Comparison of ENCODE assay signal across 17 cellular contexts in the genomic region with DNA sequence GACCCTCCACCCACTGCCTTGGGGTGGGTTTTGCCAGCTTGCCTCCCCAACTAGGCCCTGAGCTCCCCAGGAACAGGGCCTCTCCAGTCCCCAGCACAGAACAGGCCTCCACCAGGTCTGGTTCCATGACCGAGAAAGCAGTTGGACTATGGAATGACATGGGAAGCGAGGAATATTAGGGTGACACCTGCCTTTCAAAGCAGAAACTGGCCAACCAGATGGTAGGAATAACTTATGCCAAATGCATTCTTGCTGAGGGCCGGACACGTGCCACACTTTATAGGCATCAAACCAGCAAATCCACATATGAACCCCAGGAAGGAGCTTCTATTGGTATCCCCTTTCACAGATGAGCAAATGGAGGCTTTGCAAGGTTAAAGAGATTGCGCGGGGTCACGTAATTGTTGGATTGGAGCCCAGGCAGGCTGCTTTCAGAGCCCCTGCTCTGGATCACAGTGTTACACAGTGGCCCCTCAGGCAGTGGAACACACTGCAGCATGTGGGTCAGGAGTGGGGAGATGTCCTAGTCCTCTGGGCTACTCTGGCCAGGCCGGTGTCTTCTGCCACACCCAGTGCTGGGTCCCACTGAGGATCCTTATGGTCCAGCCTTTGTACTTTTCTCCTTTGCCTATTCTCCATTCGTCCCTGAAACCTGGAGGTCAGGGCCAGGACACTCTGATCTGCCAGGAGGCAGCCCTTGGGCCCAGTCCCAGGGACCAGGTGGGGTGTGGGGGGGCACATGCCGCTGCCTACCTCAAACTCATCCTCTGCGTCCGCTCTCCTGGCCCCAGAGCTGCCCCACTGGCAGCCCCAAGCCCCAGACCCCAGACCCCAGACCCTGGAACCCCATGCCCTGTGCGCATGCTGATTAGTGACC. TPM values are rescaled to one million over a fixed set of nuclear protein-coding genes. Genes with fewer than 3 reads are reported as not detected.
"Had no signal": no experiment of that assay in that cellular context is flagged by ENCODE, and none has a peak within 500 bp of the region (broad histone marks: within the 10 kb centered on the region; RNA-seq: fewer than 3 reads in every experiment).

No MANE protein-coding gene starts in this region.

- H3K4me3 Mint-ChIP-seq: activated B cell treated with CpG ODN at 0.5 μM for 24 hours; activated CD8-positive, alpha-beta T cell treated with anti-CD3 and anti-CD28 coated beads for 36 hours; activated naive CD8-positive, alpha-beta T cell treated with anti-CD3 and anti-CD28 coated beads, Interleukin-2, amount 10 ng/mL, durations not matched to agents 7 days and 5 days; activated T-helper 17 cell treated with anti-CD3 and anti-CD28 coated beads, Interleukin-2, amount 50 U/mL, for 72 hours; nephron; stimulated activated naive CD8-positive, alpha-beta T cell treated with anti-CD3 and anti-CD28 coated beads, Interleukin-15, amount 100 ng/mL, for 72 hours; T-helper 2 cell treated with Interferon-gamma antibody and Interleukin-4, amounts not matched to agents 5 μg/mL and 100 μg/mL, for 36 hours had no signal

- H3K27ac Mint-ChIP-seq: activated B cell treated with CpG ODN at 0.5 μM for 24 hours; activated CD8-positive, alpha-beta T cell treated with anti-CD3 and anti-CD28 coated beads for 36 hours; activated naive CD8-positive, alpha-beta T cell treated with anti-CD3 and anti-CD28 coated beads, Interleukin-2, amount 10 ng/mL, durations not matched to agents 7 days and 5 days; activated T-helper 17 cell treated with anti-CD3 and anti-CD28 coated beads, Interleukin-2, amount 50 U/mL, for 72 hours; nephron; T-helper 2 cell treated with Interferon-gamma antibody and Interleukin-4, amounts not matched to agents 5 μg/mL and 100 μg/mL, for 36 hours had no signal

- H3K36me3 Mint-ChIP-seq: activated naive CD8-positive, alpha-beta T cell treated with anti-CD3 and anti-CD28 coated beads, Interleukin-2, amount 10 ng/mL, durations not matched to agents 7 days and 5 days had no signal

- H3K27ac ChIP-seq: heart left ventricle, suprapubic skin, vagina had no signal

- DNase-seq: activated B cell treated with CpG ODN at 0.5 μM for 24 hours; activated CD4-positive, alpha-beta T cell treated with anti-CD3 and anti-CD28 coated beads for 48 hours; activated CD8-positive, alpha-beta T cell treated with anti-CD3 and anti-CD28 coated beads for 36 hours; activated naive CD4-positive, alpha-beta T cell treated with Interleukin-2 at 50 U/mL for 16 hours; activated naive CD8-positive, alpha-beta T cell treated with anti-CD3 and anti-CD28 coated beads, Interleukin-2, amount 10 ng/mL, durations not matched to agents 7 days and 5 days; activated T-cell treated with anti-CD3 and anti-CD28 coated beads, Interleukin-2, amount 50 U/mL, for 1 hour; cortex of kidney; effector CD4-positive, alpha-beta T cell; heart left ventricle; kidney; stimulated activated naive CD8-positive, alpha-beta T cell treated with anti-CD3 and anti-CD28 coated beads, Interleukin-15, amount 100 ng/mL, for 72 hours; trophoblast cell had no signal

- H3K4me1 Mint-ChIP-seq: activated naive CD8-positive, alpha-beta T cell treated with anti-CD3 and anti-CD28 coated beads, Interleukin-2, amount 10 ng/mL, durations not matched to agents 7 days and 5 days; activated T-helper 17 cell treated with anti-CD3 and anti-CD28 coated beads, Interleukin-2, amount 50 U/mL, for 72 hours; nephron; stimulated activated naive CD8-positive, alpha-beta T cell treated with anti-CD3 and anti-CD28 coated beads, Interleukin-15, amount 100 ng/mL, for 72 hours had no signal

- H3K9me3 Mint-ChIP-seq: activated B cell treated with CpG ODN at 0.5 μM for 24 hours; activated CD8-positive, alpha-beta T cell treated with anti-CD3 and anti-CD28 coated beads for 36 hours; activated naive CD8-positive, alpha-beta T cell treated with anti-CD3 and anti-CD28 coated beads, Interleukin-2, amount 10 ng/mL, durations not matched to agents 7 days and 5 days; activated T-helper 17 cell treated with anti-CD3 and anti-CD28 coated beads, Interleukin-2, amount 50 U/mL, for 72 hours; nephron; stimulated activated naive CD8-positive, alpha-beta T cell treated with anti-CD3 and anti-CD28 coated beads, Interleukin-15, amount 100 ng/mL, for 72 hours; T-helper 2 cell treated with Interferon-gamma antibody and Interleukin-4, amounts not matched to agents 5 μg/mL and 100 μg/mL, for 36 hours had no signal

RNA-seq across cellular contexts. Expression of a gene that starts 42.0 kb away (rescaled TPM):
- total RNA-seq: activated B cell treated with CpG ODN at 0.5 μM for 24 hours; activated CD8-positive, alpha-beta T cell treated with anti-CD3 and anti-CD28 coated beads for 36 hours; activated naive CD8-positive, alpha-beta T cell treated with anti-CD3 and anti-CD28 coated beads, Interleukin-2, amount 10 ng/mL, durations not matched to agents 7 days and 5 days; activated T-helper 17 cell treated with anti-CD3 and anti-CD28 coated beads, Interleukin-2, amount 50 U/mL, for 72 hours had no signal
